Comparison of ENCODE assay signal across 2 cellular contexts in genomic region chr16:3188925-3189825, GRCh38.
A peak's percentile ranks its signal among the peaks of the same experiment; 100 is the strongest.
TF ChIP-seq lines count a peak whose summit lies in the region.

No MANE protein-coding gene starts in this region.

TF ChIP-seq in GM12878, 131 proteins besides CTCF, POLR2A, EP300 and RAD21 (continued from another document and continues in another):
- TF ChIP-seq RELB (IDR thresholded peaks at IDR 0.05; ENCODE audit: low read depth) (no peak), TBL1XR1 (IDR thresholded peaks at IDR 0.05; ENCODE audit: low read depth, low read length) (no peak), NBN (IDR thresholded peaks at IDR 0.05) (no peak), HCFC1 (IDR thresholded peaks at IDR 0.05; ENCODE audit: low read length) (no peak), ATF2 (IDR thresholded peaks at IDR 0.05; ENCODE audit: low read length) (no peak), IRF4 (IDR thresholded peaks at IDR 0.05; ENCODE audit: low read depth, low read length) (no peak), MEF2A (IDR thresholded peaks at IDR 0.05; ENCODE audit: insufficient read depth, low read depth, low read length) (no peak), CHD2 (IDR thresholded peaks at IDR 0.05; ENCODE audit: borderline replicate concordance, low read depth, low read length) (no peak), BACH1 (IDR thresholded peaks at IDR 0.05; ENCODE audit: borderline replicate concordance) (no peak), TARDBP (IDR thresholded peaks at IDR 0.05; ENCODE audit: borderline replicate concordance) (peak; percentile 84), USF1 (IDR thresholded peaks at IDR 0.05; ENCODE audit: borderline replicate concordance, extremely low read length, insufficient read depth, low read depth, low read length) (no peak), FOS (IDR thresholded peaks at IDR 0.05; ENCODE audit: borderline replicate concordance, extremely low read depth, insufficient read length) (no peak), ZSCAN29 (IDR thresholded peaks at IDR 0.05) (no peak), NR2C1 (IDR thresholded peaks at IDR 0.05) (no peak), KLF5 (IDR thresholded peaks at IDR 0.05; ENCODE audit: partially characterized antibody) (no peak), DPF2 (IDR thresholded peaks at IDR 0.05) (no peak), BHLHE40 (IDR thresholded peaks at IDR 0.05; ENCODE audit: borderline replicate concordance in 1 of 2, low read depth in 2 of 2, low read length in 1 of 2) (peak in 1 of 2 experiments; percentile 70; a peak in 1 of 4 replicates), HSF1 (IDR thresholded peaks at IDR 0.05; ENCODE audit: low read depth, low read length) (no peak), SIN3A (IDR thresholded peaks at IDR 0.05; ENCODE audit: low read depth, low read length) (0 out of 2 replicates have a peak, but pooled peaks have one; percentile 38), EZH2 (IDR thresholded peaks at IDR 0.05; ENCODE audit: borderline replicate concordance, control insufficient read depth, low read depth, low read length) (no peak), GATAD2B (conservative IDR thresholded peaks at IDR 0.05; ENCODE audit: low read depth) (no peak)

TF ChIP-seq in HepG2, 621 proteins besides CTCF, POLR2A, EP300 and RAD21 (continued from another document and continues in another):
- TF ChIP-seq AKNA (CRISPR knock-in tag; IDR thresholded peaks at IDR 0.05; ENCODE audit: borderline replicate concordance) = no peak
- TF ChIP-seq SALL1 (CRISPR knock-in tag; IDR thresholded peaks at IDR 0.05) = peak; percentile 29; the same call in 1 of the 2 replicates
- TF ChIP-seq RBM39 (IDR thresholded peaks at IDR 0.05; ENCODE audit: low read depth, low read length, poor library complexity, severe bottlenecking) = peak; percentile 51
- TF ChIP-seq ZNF468 (CRISPR knock-in tag; IDR thresholded peaks at IDR 0.05) = no peak
- TF ChIP-seq ZNF879 (CRISPR knock-in tag; IDR thresholded peaks at IDR 0.05) = no peak
- no peak for TF ChIP-seq U2AF2 (IDR thresholded peaks at IDR 0.05; ENCODE audit: low read depth, low read length)
- no peak for TF ChIP-seq TEAD3 (CRISPR knock-in tag; optimal IDR thresholded peaks at IDR 0.05; ENCODE audit: borderline replicate concordance)
- no peak for TF ChIP-seq ZMAT5 (CRISPR knock-in tag; IDR thresholded peaks at IDR 0.05; ENCODE audit: borderline replicate concordance, low read depth)
- no peak for TF ChIP-seq HDAC1 (CRISPR knock-in tag; IDR thresholded peaks at IDR 0.05)
- 0 out of 2 replicates have a peak, but pooled peaks have one; percentile 30 for TF ChIP-seq ZSCAN20 (CRISPR knock-in tag; IDR thresholded peaks at IDR 0.05; ENCODE audit: borderline replicate concordance)
- no peak for TF ChIP-seq SOX6 (IDR thresholded peaks at IDR 0.05)
- 0 out of 2 replicates have a peak, but pooled peaks have one; percentile 24 for TF ChIP-seq SOX6 (CRISPR knock-in tag; IDR thresholded peaks at IDR 0.05)
- TF ChIP-seq ZSCAN30 (CRISPR knock-in tag; IDR thresholded peaks at IDR 0.05) = no peak; the same call in 1 of the 2 replicates
- no peak for TF ChIP-seq CHD2 (IDR thresholded peaks at IDR 0.05; ENCODE audit: low read depth, low read length)
- TF ChIP-seq SATB2 (CRISPR knock-in tag; IDR thresholded peaks at IDR 0.05) = 0 out of 2 replicates have a peak, but pooled peaks have one; percentile 33
- no peak for TF ChIP-seq ZBTB7B (CRISPR knock-in tag; IDR thresholded peaks at IDR 0.05)
- 0 out of 2 replicates have a peak, but pooled peaks have one; percentile 9 for TF ChIP-seq CENPT (CRISPR knock-in tag; IDR thresholded peaks at IDR 0.05; ENCODE audit: low read depth)
- TF ChIP-seq NRL (CRISPR knock-in tag; IDR thresholded peaks at IDR 0.05; ENCODE audit: borderline replicate concordance) = peak; percentile 59; the same call in 1 of the 2 replicates
- TF ChIP-seq ZNF362 (CRISPR knock-in tag; IDR thresholded peaks at IDR 0.05; ENCODE audit: borderline replicate concordance) = 0 out of 2 replicates have a peak, but pooled peaks have one; percentile 23
- TF ChIP-seq MAX (IDR thresholded peaks at IDR 0.05) = peak; percentile 79
- TF ChIP-seq ATF7-NPFF (CRISPR knock-in tag; IDR thresholded peaks at IDR 0.05; ENCODE audit: low read depth) = 0 out of 2 replicates have a peak, but pooled peaks have one; percentile 27
- no peak for TF ChIP-seq ZNF30 (CRISPR knock-in tag; IDR thresholded peaks at IDR 0.05)
- no peak for TF ChIP-seq ZNF142 (CRISPR knock-in tag; IDR thresholded peaks at IDR 0.05)
- TF ChIP-seq SALL2 (CRISPR knock-in tag; IDR thresholded peaks at IDR 0.05) = no peak
- TF ChIP-seq ZNF83 (CRISPR knock-in tag; IDR thresholded peaks at IDR 0.05; ENCODE audit: borderline replicate concordance) = no peak
- no peak for TF ChIP-seq ZNF281 (CRISPR knock-in tag; IDR thresholded peaks at IDR 0.05; ENCODE audit: borderline replicate concordance)
- TF ChIP-seq KMT2B (CRISPR knock-in tag; IDR thresholded peaks at IDR 0.05) = peak; percentile 30; the same call in 1 of the 2 replicates
- TF ChIP-seq ZNF644 (CRISPR knock-in tag; IDR thresholded peaks at IDR 0.05; ENCODE audit: low read depth) = no peak
- peak; percentile 83; the same call in 1 of the 2 replicates for TF ChIP-seq MAF1 (CRISPR knock-in tag; IDR thresholded peaks at IDR 0.05; ENCODE audit: borderline replicate concordance)
- no peak for TF ChIP-seq TFDP2 (CRISPR knock-in tag; IDR thresholded peaks at IDR 0.05)
- no peak for TF ChIP-seq MLLT10 (CRISPR knock-in tag; IDR thresholded peaks at IDR 0.05)
- no peak for TF ChIP-seq ZNF335 (CRISPR knock-in tag; IDR thresholded peaks at IDR 0.05)
- TF ChIP-seq ZNF768 (CRISPR knock-in tag; IDR thresholded peaks at IDR 0.05) = peak; percentile 32; the same call in 1 of the 2 replicates
- no peak for TF ChIP-seq MTA1 (CRISPR knock-in tag; IDR thresholded peaks at IDR 0.05; ENCODE audit: borderline replicate concordance)
- no peak for TF ChIP-seq THAP8 (CRISPR knock-in tag; IDR thresholded peaks at IDR 0.05; ENCODE audit: borderline replicate concordance)
- TF ChIP-seq RBM22 (optimal IDR thresholded peaks at IDR 0.05; ENCODE audit: low read length) = peak; percentile 52
- 0 out of 2 replicates have a peak, but pooled peaks have one; percentile 18 for TF ChIP-seq FOSL2 (CRISPR knock-in tag; IDR thresholded peaks at IDR 0.05)
